1 cellular context compared by ENCODE assay signal in genomic region chr10:117442944-117443676, GRCh38.
TF ChIP-seq lines count a peak whose summit lies in the region.

No MANE protein-coding gene starts in this region.

TF ChIP-seq in HepG2, 621 proteins besides CTCF, POLR2A, EP300 and RAD21 (continued from another document):
- 0 out of 2 replicates have a peak, but pooled peaks have one; percentile 28 for TF ChIP-seq ZNF772 (CRISPR knock-in tag; IDR thresholded peaks at IDR 0.05)
- no peak for TF ChIP-seq ARID3A (IDR thresholded peaks at IDR 0.05; ENCODE audit: low read depth, low read length)
- no peak for TF ChIP-seq NR0B2 (CRISPR knock-in tag; IDR thresholded peaks at IDR 0.05)
- TF ChIP-seq ZNF574 (CRISPR knock-in tag; IDR thresholded peaks at IDR 0.05) = peak; percentile 69
- no peak for TF ChIP-seq GABPA (IDR thresholded peaks at IDR 0.05; ENCODE audit: low read depth, low read length)
- TF ChIP-seq GABPA (CRISPR knock-in tag; IDR thresholded peaks at IDR 0.05; ENCODE audit: low read depth) = peak; percentile 57
- TF ChIP-seq ETV5 (CRISPR knock-in tag; IDR thresholded peaks at IDR 0.05; ENCODE audit: borderline replicate concordance) = peak; percentile 25; the same call in 1 of the 2 replicates
- TF ChIP-seq RBFOX2 (IDR thresholded peaks at IDR 0.05; ENCODE audit: low read depth, low read length) = no peak
- TF ChIP-seq RBM22 (optimal IDR thresholded peaks at IDR 0.05; ENCODE audit: low read length) = no peak
- 0 out of 4 replicates have a peak, but pooled peaks of 1 of the 2 experiments have one; percentile 15 for TF ChIP-seq MAFK (conservative IDR thresholded peaks at IDR 0.05 in 1 of 2, IDR thresholded peaks at IDR 0.05 in 1 of 2; ENCODE audit: low read length in 2 of 2)
- TF ChIP-seq WIZ (CRISPR knock-in tag; IDR thresholded peaks at IDR 0.05) = 0 out of 2 replicates have a peak, but pooled peaks have one; percentile 48
- TF ChIP-seq ZNF296 (CRISPR knock-in tag; conservative IDR thresholded peaks at IDR 0.05) = no peak
- TF ChIP-seq ZNF687 (CRISPR knock-in tag; IDR thresholded peaks at IDR 0.05) = peak; percentile 38; the same call in 1 of the 2 replicates
- peak; percentile 52 for TF ChIP-seq GABPB1 (CRISPR knock-in tag; IDR thresholded peaks at IDR 0.05)
- TF ChIP-seq ZMYM4 (CRISPR knock-in tag; IDR thresholded peaks at IDR 0.05) = peak; percentile 73
- no peak for TF ChIP-seq ETV6 (CRISPR knock-in tag; conservative IDR thresholded peaks at IDR 0.05)
- TF ChIP-seq CREB1 (IDR thresholded peaks at IDR 0.05) = no peak
- TF ChIP-seq CREB1 (CRISPR knock-in tag; IDR thresholded peaks at IDR 0.05) = no peak
- TF ChIP-seq YY1 (IDR thresholded peaks at IDR 0.05; ENCODE audit: insufficient read depth, insufficient replicate concordance, low read depth, low read length) = no peak
- peak; percentile 57; the same call in 1 of the 2 replicates for TF ChIP-seq SALL1 (CRISPR knock-in tag; IDR thresholded peaks at IDR 0.05)
- peak; percentile 71; the same call in 1 of the 2 replicates for TF ChIP-seq DNMT1 (CRISPR knock-in tag; IDR thresholded peaks at IDR 0.05)
- TF ChIP-seq PATZ1 (CRISPR knock-in tag; IDR thresholded peaks at IDR 0.05) = 0 out of 2 replicates have a peak, but pooled peaks have one; percentile 14
- no peak for TF ChIP-seq ZHX1 (CRISPR knock-in tag; IDR thresholded peaks at IDR 0.05; ENCODE audit: low read depth)
- no peak for TF ChIP-seq SMARCC2 (IDR thresholded peaks at IDR 0.05)
- TF ChIP-seq ATF7-NPFF (CRISPR knock-in tag; IDR thresholded peaks at IDR 0.05; ENCODE audit: low read depth) = no peak
- TF ChIP-seq ARID5B (CRISPR knock-in tag; IDR thresholded peaks at IDR 0.05) = 0 out of 2 replicates have a peak, but pooled peaks have one; percentile 28
- no peak for TF ChIP-seq ZNF101 (CRISPR knock-in tag; IDR thresholded peaks at IDR 0.05; ENCODE audit: borderline replicate concordance, low read depth)
- TF ChIP-seq STAG1 (CRISPR knock-in tag; IDR thresholded peaks at IDR 0.05) = peak; percentile 70
- TF ChIP-seq HMG20B (CRISPR knock-in tag; conservative IDR thresholded peaks at IDR 0.05) = no peak
- TF ChIP-seq KLF12 (CRISPR knock-in tag; IDR thresholded peaks at IDR 0.05; ENCODE audit: borderline replicate concordance) = no peak
- peak; percentile 50 for TF ChIP-seq SMC3 (IDR thresholded peaks at IDR 0.05; ENCODE audit: low read length)
- TF ChIP-seq KDM2A (CRISPR knock-in tag; IDR thresholded peaks at IDR 0.05; ENCODE audit: borderline replicate concordance, low read depth) = peak; percentile 33; the same call in 1 of the 2 replicates
- no peak for TF ChIP-seq MEF2D (CRISPR knock-in tag; IDR thresholded peaks at IDR 0.05)
- no peak for TF ChIP-seq FLYWCH1 (CRISPR knock-in tag; IDR thresholded peaks at IDR 0.05)
